Comparison of ENCODE assay signal across 8 cellular contexts in genomic region chr5:141354900-141355469, GRCh38. TPM values are rescaled to one million over a fixed set of nuclear protein-coding genes. Genes with fewer than 3 reads are reported as not detected.
DNase-seq lines count a peak whose midpoint lies in the region; ATAC-seq, FAIRE-seq and TF ChIP-seq lines count a peak whose summit lies in the region.

TSS of gene PCDHGA4 (plus strand) at chr5:141355021. CDS start at chr5:141355108, 87 bp downstream.

- H3K4me1 ChIP-seq in kidney (ENCODE audit: control insufficient read depth in 1 of 2, insufficient read depth in 1 of 2, low read depth in 1 of 2, low read length in 2 of 2): no peaks in the 10 kb centered on the region

- FAIRE-seq in A204.1 (lab: Jason Lieb, UNC) (peak; percentile 88), kidney (lab: Jason Lieb, UNC) (no peak), D721Med (lab: Jason Lieb, UNC) (no peak)

- no peak within 1 kb of the TSS for H3K27ac ChIP-seq in kidney (ENCODE audit: low read depth in 2 of 2, low read length in 2 of 2)

- H3K4me1 Mint-ChIP-seq in activated T-helper 17 cell treated with anti-CD3 and anti-CD28 coated beads, Interleukin-2, amount 50 U/mL, for 72 hours: no peaks in the 10 kb centered on the region

- no peak within 1 kb of the TSS for H3K9ac ChIP-seq in kidney (ENCODE audit: low read length in 2 of 2)

- no peak for ATAC-seq in activated T-helper 17 cell treated with anti-CD3 and anti-CD28 coated beads, Interleukin-2, amount 50 U/mL, for 72 hours (replicated peaks)
- ATAC-seq in HG03342 (IDR thresholded peaks at IDR 0.05; ENCODE audit: unreplicated experiment): no peak

- no peak for DNase-seq in kidney
- no peak for DNase-seq in epidermal melanocyte (ENCODE audit: insufficient read length, low spot score)
- DNase-seq in D721Med (ENCODE audit: insufficient read length, low spot score): no peak
- DNase-seq in iPS-NIHi11 (ENCODE audit: low spot score): no peak

- intact Hi-C loops in kidney (cut with DNase I): no loop called here

- H3K27ac Mint-ChIP-seq in activated T-helper 17 cell treated with anti-CD3 and anti-CD28 coated beads, Interleukin-2, amount 50 U/mL, for 72 hours: no peak within 1 kb of the TSS

- peak within 1 kb of the TSS; percentile 43 for H3K4me3 Mint-ChIP-seq in activated T-helper 17 cell treated with anti-CD3 and anti-CD28 coated beads, Interleukin-2, amount 50 U/mL, for 72 hours

- H3K36me3 ChIP-seq in kidney (ENCODE audit: control insufficient read depth in 1 of 2, insufficient read depth in 2 of 2, low read length in 2 of 2): no peaks in the 10 kb centered on the region

- TF ChIP-seq CTCF in GM12874 (IDR thresholded peaks at IDR 0.05; ENCODE audit: insufficient read depth, low read depth, low read length) (peak; percentile 34), kidney (IDR thresholded peaks at IDR 0.05; ENCODE audit: borderline replicate concordance, extremely low read depth, insufficient read depth) (peak; percentile 8), D721Med (IDR thresholded peaks at IDR 0.05; ENCODE audit: insufficient read depth, missing control alignments) (no peak)

- H3K27me3 Mint-ChIP-seq in activated T-helper 17 cell treated with anti-CD3 and anti-CD28 coated beads, Interleukin-2, amount 50 U/mL, for 72 hours: peaks cover 47% of the 10 kb centered on the region

- peak within 1 kb of the TSS; percentile 6 to 13 for H3K4me3 ChIP-seq in kidney (ENCODE audit: low read length in 2 of 2)

- peaks cover 21 to 71% of the 10 kb centered on the region in 2 donors for H3K9me3 ChIP-seq in kidney (ENCODE audit: control insufficient read depth in 1 of 2, low read length in 2 of 2)

- H3K9me3 Mint-ChIP-seq in activated T-helper 17 cell treated with anti-CD3 and anti-CD28 coated beads, Interleukin-2, amount 50 U/mL, for 72 hours: peaks cover 12% of the 10 kb centered on the region

- H3K36me3 Mint-ChIP-seq in activated T-helper 17 cell treated with anti-CD3 and anti-CD28 coated beads, Interleukin-2, amount 50 U/mL, for 72 hours (ENCODE audit: low read depth): no peaks in the 10 kb centered on the region

RNA-seq across cellular contexts. Expression of gene PCDHGA4, which starts in this region (rescaled TPM):
- under 1 TPM in 1 of 2 donors, not detected in 1; 0.32 TPM for total RNA-seq in activated T-helper 17 cell treated with anti-CD3 and anti-CD28 coated beads, Interleukin-2, amount 50 U/mL, for 72 hours
- 3.9 TPM for total RNA-seq in kidney
- polyA plus RNA-seq in kidney (ENCODE audit: insufficient read depth, low read depth, low replicate concordance): 0.13 TPM
